Comparison of ENCODE assay signal across 12 cellular contexts in genomic region chr15:24823473-24823872, GRCh38.
DNase-seq lines count a peak whose midpoint lies in the region; TF ChIP-seq lines count a peak whose summit lies in the region.
"Had no signal": no experiment of that assay in that cellular context is flagged by ENCODE, and none has a peak within 500 bp of the region (broad histone marks: within the 10 kb centered on the region; RNA-seq: fewer than 3 reads in every experiment).

No MANE protein-coding gene starts in this region.

- H3K4me3 ChIP-seq in brain microvascular endothelial cell (ENCODE audit: low read depth, low read length) (no peak overlapping the region), MM.1S (ENCODE audit: low read length) (no peak overlapping the region)

- in situ Hi-C loops in brain microvascular endothelial cell (cut with HindIII; ENCODE audit: low pct_ligation_motif_present, low sequenced_read_pairs) = no loop called here

- no peaks in the 10 kb centered on the region for H3K9me2 ChIP-seq in MM.1S (replicated peaks; ENCODE audit: insufficient read depth, low read length)

- TF ChIP-seq CTCF in brain microvascular endothelial cell (IDR thresholded peaks at IDR 0.05; ENCODE audit: low read depth, low read length, missing control alignments) (no peak), MM.1S (IDR thresholded peaks at IDR 0.05; ENCODE audit: low read length) (no peak)

- no peaks in the 10 kb centered on the region for H4K20me1 ChIP-seq in MM.1S (ENCODE audit: insufficient read depth, low read length)

- H3K36me3 ChIP-seq in brain microvascular endothelial cell (replicated peaks) (no peaks in the 10 kb centered on the region), MM.1S (replicated peaks; ENCODE audit: insufficient read depth, low read length) (no peaks in the 10 kb centered on the region)

- H3K27me3 ChIP-seq in brain microvascular endothelial cell (replicated peaks) (no peaks in the 10 kb centered on the region), MM.1S (replicated peaks; ENCODE audit: insufficient read depth, low read length) (no peaks in the 10 kb centered on the region)

- CTCF ChIA-PET in HEK293T (lab: Yijun Ruan, JAX) = no interaction called here

- no peak overlapping the region for H3K9ac ChIP-seq in MM.1S (ENCODE audit: low read length)

- peak; percentile 2 for DNase-seq in NCI-H748 (lab: John Stamatoyannopoulos, UW; ENCODE audit: unreplicated experiment)
- DNase-seq in NCI-H748 treated with DMSO at 0.1 percent for 48 hours (lab: John Stamatoyannopoulos, UW) = no peak
- DNase-seq in ecto neural progenitor cell (ENCODE audit: low spot score) = peak; percentile 92
- peak; percentile 90 for DNase-seq in iPS-NIHi7 (ENCODE audit: extremely low spot score)
- peak in 36 of 49 donors; percentile 1 to 69 (median 41) for DNase-seq in substantia nigra (lab: John Stamatoyannopoulos, UW)
- DNase-seq in brain microvascular endothelial cell = no peak
- DNase-seq in HEK293T (ENCODE audit: extremely low spot score) = no peak
- DNase-seq in MM.1S = no peak
- DNase-seq: activated CD8-positive, alpha-beta T cell treated with anti-CD3 and anti-CD28 coated beads for 36 hours; activated naive CD8-positive, alpha-beta T cell treated with anti-CD3 and anti-CD28 coated beads, Interleukin-2, amount 10 ng/mL, durations not matched to agents 7 days and 5 days; NCI-H69; T-helper 1 cell had no signal

- no peak overlapping the region for H2AFZ ChIP-seq in MM.1S (ENCODE audit: low read length)

- H3K4me2 ChIP-seq in MM.1S (ENCODE audit: low read depth, low read length) = no peak overlapping the region

- no peaks in the 10 kb centered on the region for H3K9me3 ChIP-seq in MM.1S (replicated peaks; ENCODE audit: insufficient read depth, low read length)

- POLR2A ChIA-PET in HEK293T (lab: Yijun Ruan, JAX) = no interaction called here

- H3K79me2 ChIP-seq in MM.1S (ENCODE audit: low read length) = no peaks in the 10 kb centered on the region

- no peaks in the 10 kb centered on the region for H3K4me1 ChIP-seq in MM.1S (ENCODE audit: low read length)

- H3K27ac ChIP-seq in substantia nigra (ENCODE audit: low read depth, low read length, poor library complexity, severe bottlenecking) = no peak overlapping the region
- no peak overlapping the region for H3K27ac ChIP-seq in brain microvascular endothelial cell
- H3K27ac ChIP-seq in MM.1S (ENCODE audit: low read length) = no peak overlapping the region

- no peaks in the 10 kb centered on the region for H3F3A ChIP-seq in MM.1S (ENCODE audit: insufficient read depth, low read length)

TF ChIP-seq in HEK293T, 16 proteins besides CTCF, POLR2A, EP300 and RAD21:
- TF ChIP-seq HDGF (IDR thresholded peaks at IDR 0.05; ENCODE audit: borderline replicate concordance) = no peak
- no peak for TF ChIP-seq CTBP1 (IDR thresholded peaks at IDR 0.05; ENCODE audit: borderline replicate concordance)
- no peak for TF ChIP-seq NFRKB (IDR thresholded peaks at IDR 0.05)
- no peak for TF ChIP-seq SP1 (IDR thresholded peaks at IDR 0.05)
- TF ChIP-seq FOXA1 (IDR thresholded peaks at IDR 0.05) = no peak
- no peak for TF ChIP-seq ZNF384 (IDR thresholded peaks at IDR 0.05)
- no peak for TF ChIP-seq LEF1 (IDR thresholded peaks at IDR 0.05; ENCODE audit: borderline replicate concordance)
- no peak for TF ChIP-seq ELF4 (IDR thresholded peaks at IDR 0.05)
- no peak for TF ChIP-seq ARNT (IDR thresholded peaks at IDR 0.05)
- no peak for TF ChIP-seq SUZ12 (IDR thresholded peaks at IDR 0.05)
- TF ChIP-seq FOXM1 (IDR thresholded peaks at IDR 0.05; ENCODE audit: borderline replicate concordance) = no peak

Comparison
In these comparisons a context has a peak if more than half of its experiments do, and no peak if none do; other contexts are left out.
1. DNase-seq: peak in NCI-H748 (single experiment), ecto neural progenitor cell (single experiment), iPS-NIHi7 (single experiment) and substantia nigra (36 of 49); none in NCI-H748 treated with DMSO at 0.1 percent for 48 hours (single experiment), brain microvascular endothelial cell (single experiment), HEK293T (single experiment) and MM.1S (single experiment).